28 cellular contexts compared by ENCODE assay signal in the genomic region with DNA sequence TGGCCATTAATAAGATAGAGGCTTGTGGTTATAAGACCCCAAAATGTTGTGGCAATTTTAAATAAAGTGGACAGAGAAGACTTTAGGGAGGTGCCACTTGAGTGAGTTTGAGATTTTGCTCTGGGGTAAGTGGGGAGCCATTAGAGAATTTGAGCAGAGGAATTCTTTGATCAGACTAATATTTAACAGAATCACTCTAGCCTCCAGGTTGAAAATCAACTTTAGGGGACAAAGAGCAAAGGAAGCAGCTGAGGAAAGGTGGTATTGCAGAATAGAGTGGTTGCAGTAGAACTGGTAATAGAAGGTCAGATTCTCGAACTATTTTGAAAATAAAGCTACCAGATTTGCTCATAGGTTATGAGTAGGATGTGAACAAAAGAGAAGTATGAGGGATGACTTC.
"Had no signal": no experiment of that assay in that cellular context is flagged by ENCODE, and none has a peak within 500 bp of the region (broad histone marks: within the 10 kb centered on the region; RNA-seq: fewer than 3 reads in every experiment).

No MANE protein-coding gene starts in this region.

- H3K9me3 Mint-ChIP-seq: naive thymus-derived CD8-positive, alpha-beta T cell; neural progenitor cell; stimulated activated naive B cell treated with anti-CD40 and anti-IgM and Interleukin-4, amounts not matched to agents 10 μg/mL and 1 μg/mL and 100 μg/mL, for 72 hours had no signal

- DNase-seq: left colon; left ventricle myocardium superior; lower lobe of right lung; mammary epithelial cell; mesenchymal stem cell; naive thymus-derived CD8-positive, alpha-beta T cell; nephron progenitor cell; occipital lobe; psoas muscle; stimulated activated CD4-positive, alpha-beta T cell treated with anti-CD3 and anti-CD28 coated beads, Interleukin-12 subunit alpha, Interleukin-12 subunit beta, amount 100 ng/mL, for 4 hours; stimulated activated CD4-positive, alpha-beta T cell treated with anti-CD3 and anti-CD28 coated beads, Interleukin-15, amount 100 ng/mL, for 24 hours; stimulated activated CD4-positive, alpha-beta T cell treated with anti-CD3 and anti-CD28 coated beads, Interleukin-2, amount 100 ng/mL, for 24 hours; stimulated activated CD4-positive, alpha-beta T cell treated with anti-CD3 and anti-CD28 coated beads, Interleukin-4, amount 100 ng/mL, for 1 hour; stimulated activated naive B cell treated with anti-CD40 and anti-IgM and Interleukin-4, amounts not matched to agents 10 μg/mL and 1 μg/mL and 100 μg/mL, for 72 hours; stimulated activated naive CD8-positive, alpha-beta T cell treated with anti-CD3 and anti-CD28 coated beads, Interleukin-15, Interleukin-2, amounts not matched to agents 100 U/mL and 50 U/mL, for 24 hours; stomach; testis; thyroid gland; transverse colon; upper lobe of left lung had no signal

- H3K36me3 Mint-ChIP-seq: naive thymus-derived CD8-positive, alpha-beta T cell; neural progenitor cell; stimulated activated naive B cell treated with anti-CD40 and anti-IgM and Interleukin-4, amounts not matched to agents 10 μg/mL and 1 μg/mL and 100 μg/mL, for 72 hours had no signal

- ATAC-seq: left colon; left ventricle myocardium superior; lower lobe of right lung; naive thymus-derived CD8-positive, alpha-beta T cell; psoas muscle; sciatic nerve; stimulated activated naive B cell treated with anti-CD40 and anti-IgM and Interleukin-4, amounts not matched to agents 10 μg/mL and 1 μg/mL and 100 μg/mL, for 72 hours; stimulated activated naive CD8-positive, alpha-beta T cell treated with anti-CD3 and anti-CD28 coated beads, Interleukin-15, Interleukin-2, amounts not matched to agents 100 U/mL and 50 U/mL, for 24 hours had no signal

- H3K4me1 ChIP-seq: lower lobe of right lung, neural progenitor cell, parathyroid adenoma, psoas muscle, right atrium auricular region, stomach, testis, thyroid gland, transverse colon, upper lobe of left lung, vagina had no signal

- H3K79me2 ChIP-seq: parathyroid adenoma had no signal

- H3K4me3 Mint-ChIP-seq: naive thymus-derived CD8-positive, alpha-beta T cell; nephron progenitor cell; neural progenitor cell; stimulated activated naive B cell treated with anti-CD40 and anti-IgM and Interleukin-4, amounts not matched to agents 10 μg/mL and 1 μg/mL and 100 μg/mL, for 72 hours had no signal

- H3K27me3 ChIP-seq: neural progenitor cell, right atrium auricular region, testis, thyroid gland, transverse colon, upper lobe of left lung, vagina had no signal

- H3K9ac ChIP-seq: neural progenitor cell, parathyroid adenoma had no signal

- H3K27ac ChIP-seq: lower lobe of right lung, neural progenitor cell, neutrophil, parathyroid adenoma, psoas muscle, right atrium auricular region, skin epidermis, stomach, testis, thyroid gland, transverse colon, upper lobe of left lung, vagina had no signal

- H3K27ac Mint-ChIP-seq: naive thymus-derived CD8-positive, alpha-beta T cell; nephron progenitor cell; neural progenitor cell; stimulated activated naive B cell treated with anti-CD40 and anti-IgM and Interleukin-4, amounts not matched to agents 10 μg/mL and 1 μg/mL and 100 μg/mL, for 72 hours had no signal

- H2AFZ ChIP-seq: neural progenitor cell, parathyroid adenoma had no signal

- H3K36me3 ChIP-seq: lower lobe of right lung, neural progenitor cell, neutrophil, right atrium auricular region, stomach, thyroid gland, transverse colon, upper lobe of left lung, vagina had no signal

- H3K4me1 Mint-ChIP-seq: naive thymus-derived CD8-positive, alpha-beta T cell; nephron progenitor cell; neural progenitor cell; stimulated activated naive B cell treated with anti-CD40 and anti-IgM and Interleukin-4, amounts not matched to agents 10 μg/mL and 1 μg/mL and 100 μg/mL, for 72 hours had no signal

- H3K4me2 ChIP-seq: neural progenitor cell had no signal

- H3K4me3 ChIP-seq: lower lobe of right lung, neural progenitor cell, psoas muscle, right atrium auricular region, skin epidermis, stomach, testis, thyroid gland, transverse colon, upper lobe of left lung, vagina had no signal

- H3K9me3 ChIP-seq: lower lobe of right lung, neutrophil, psoas muscle, right atrium auricular region, stomach, testis, thyroid gland, transverse colon, upper lobe of left lung, vagina had no signal

- FAIRE-seq: keratinocyte had no signal
